Comparison of ENCODE assay signal across 8 cellular contexts in the genomic region with DNA sequence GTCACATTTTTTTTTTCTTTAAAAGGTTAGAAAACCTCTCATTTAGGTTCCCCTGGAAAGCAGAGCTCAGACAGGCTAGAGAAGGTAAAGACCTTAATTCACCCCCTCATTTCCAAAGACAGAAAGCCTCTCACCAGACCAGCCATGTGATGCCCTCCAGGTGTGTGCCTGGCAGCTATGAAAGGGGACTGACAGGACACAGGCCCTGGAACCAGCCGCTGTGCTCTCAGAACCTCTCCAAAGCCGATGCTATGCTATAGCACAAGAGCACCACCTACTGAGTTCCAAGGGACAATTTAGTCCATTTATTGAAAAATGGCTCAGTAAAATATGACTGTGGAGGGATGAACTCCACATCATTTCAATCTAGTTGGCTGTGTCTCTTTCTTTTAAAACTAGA. TPM values are rescaled to one million over a fixed set of nuclear protein-coding genes. Genes with fewer than 3 reads are reported as not detected.
DNase-seq lines count a peak whose midpoint lies in the region; ATAC-seq and TF ChIP-seq lines count a peak whose summit lies in the region.

No MANE protein-coding gene starts in this region.

- WGBS in esophagus muscularis mucosa, result 35% methylated on average over 2 of the region's 2 CpGs

- intact Hi-C loops in esophagus muscularis mucosa (cut with DNase I), result loop anchor here (5.0 to 10.0 kb wide), 3 partner anchors 64 to 586 kb away; no protein-coding TSS in a partner anchor

- no peaks in the 10 kb centered on the region for H3K36me3 ChIP-seq in HEK293 (ENCODE audit: control insufficient read depth in 2 of 2, insufficient read depth in 1 of 2, low read length in 2 of 2)
- H3K36me3 ChIP-seq in esophagus muscularis mucosa, result no peaks in the 10 kb centered on the region

- H3K4me1 ChIP-seq in HEK293 (ENCODE audit: control insufficient read depth, insufficient read depth, low read length) (no peaks in the 10 kb centered on the region), esophagus muscularis mucosa (peaks cover 3 to 30% (median 19%) of the 10 kb centered on the region in 4 donors)

- POLR2A ChIA-PET in HEK293 (lab: Yijun Ruan, JAX), result no interaction called here

- TF ChIP-seq CTCF in HEK293 (tag by site-specific recombination; IDR thresholded peaks at IDR 0.05) (peak; percentile 34; the same call in 1 of the 2 replicates), esophagus muscularis mucosa (IDR thresholded peaks at IDR 0.05) (peak; percentile 55 to 66 (median 63))

- no peak overlapping the region for H3K4me3 ChIP-seq in HEK293 (ENCODE audit: low read depth, low read length)
- H3K4me3 ChIP-seq in esophagus muscularis mucosa, result no peak overlapping the region

- CTCF ChIA-PET in HEK293 (lab: Yijun Ruan, JAX), result interaction anchor here (0.6 to 2.4 kb wide), 12 partner anchors 12 to 1536 kb away, joined by 3 to 16 read pairs (median 3); no protein-coding TSS in a partner anchor

- no peaks in the 10 kb centered on the region for H3K9me3 ChIP-seq in HEK293 (ENCODE audit: control insufficient read depth, insufficient read depth, low read depth, low read length)
- H3K9me3 ChIP-seq in esophagus muscularis mucosa, result no peaks in the 10 kb centered on the region

- no peak for TF ChIP-seq EP300 in esophagus muscularis mucosa (IDR thresholded peaks at IDR 0.05)

- no peak for TF ChIP-seq POLR2A in esophagus muscularis mucosa (IDR thresholded peaks at IDR 0.05; ENCODE audit: low read depth)

- DNase-seq in COLO829 (ENCODE audit: low spot score) (peak; percentile 32), NCI-H774 (lab: John Stamatoyannopoulos, UW) (peak; percentile 19), esophagus muscularis mucosa (ENCODE audit: extremely low spot score) (no peak), pons (ENCODE audit: low spot score) (peak; percentile 67), NCI-H226 (no peak)

- H3K27me3 ChIP-seq in esophagus muscularis mucosa, result no peaks in the 10 kb centered on the region

- H3K27ac ChIP-seq in HEK293 (ENCODE audit: extremely low read depth, low read depth, low read length) (no peak overlapping the region), esophagus muscularis mucosa (replicated peaks in 1 of 4) (no peak overlapping the region)

- ATAC-seq in HG02970 (IDR thresholded peaks at IDR 0.05; ENCODE audit: low FRiP score, unreplicated experiment) (no peak), GM19395 (IDR thresholded peaks at IDR 0.05; ENCODE audit: unreplicated experiment) (no peak)

TF ChIP-seq in HEK293, 187 proteins besides CTCF, POLR2A, EP300 and RAD21:
- TF ChIP-seq ZNF302 (tag by site-specific recombination; IDR thresholded peaks at IDR 0.05; ENCODE audit: low read depth) (no peak), ZNF654 (tag by site-specific recombination; IDR thresholded peaks at IDR 0.05; ENCODE audit: low read depth) (peak; percentile 63), ZNF416 (tag by site-specific recombination; IDR thresholded peaks at IDR 0.05) (no peak)

RNA-seq across cellular contexts. Expression of a gene that starts 48.8 kb away (rescaled TPM):
- 1 to 10 TPM; 5.3 to 9.5 (median 6.8) TPM for total RNA-seq in esophagus muscularis mucosa

Comparison
In these comparisons a context has a peak if more than half of its experiments do, and no peak if none do; other contexts are left out.
1. DNase-seq: peak in COLO829 (single experiment), NCI-H774 (single experiment) and pons (single experiment); none in esophagus muscularis mucosa (single experiment) and NCI-H226 (single experiment).